24 cellular contexts compared by ENCODE assay signal in genomic region chr1:52345252-52345651, GRCh38.
"Had no signal": no experiment of that assay in that cellular context is flagged by ENCODE, and none has a peak within 500 bp of the region (broad histone marks: within the 10 kb centered on the region; RNA-seq: fewer than 3 reads in every experiment).

No MANE protein-coding gene starts in this region.

- H3K27ac ChIP-seq: adrenal gland, KMS-11, SJSA1 had no signal

- H3K36me3 Mint-ChIP-seq: activated CD4-positive, alpha-beta memory T cell treated with anti-CD3 and anti-CD28 coated beads for 36 hours; activated naive CD8-positive, alpha-beta T cell treated with anti-CD3 and anti-CD28 coated beads, Interleukin-2, amount 10 ng/mL, durations not matched to agents 7 days and 5 days had no signal

- H3K9me3 Mint-ChIP-seq: activated B cell treated with CpG ODN at 0.5 μM for 24 hours; activated CD4-positive, alpha-beta memory T cell treated with anti-CD3 and anti-CD28 coated beads for 36 hours; activated CD4-positive, alpha-beta T cell treated with anti-CD3 and anti-CD28 coated beads, Interleukin-2, amount 10 ng/mL, durations not matched to agents 24 days and 14 days; activated naive CD8-positive, alpha-beta T cell treated with anti-CD3 and anti-CD28 coated beads, Interleukin-2, amount 10 ng/mL, durations not matched to agents 7 days and 5 days had no signal

- H3K9me3 ChIP-seq: adrenal gland, SJSA1 had no signal

- ATAC-seq: SK-N-SH treated with all-trans-retinoic acid at 6 μM for 48 hours had no signal

- H3K4me3 ChIP-seq: adrenal gland, SJSA1 had no signal

- H3K27ac Mint-ChIP-seq: activated B cell treated with CpG ODN at 0.5 μM for 24 hours; activated CD4-positive, alpha-beta memory T cell treated with anti-CD3 and anti-CD28 coated beads for 36 hours; activated CD4-positive, alpha-beta T cell treated with anti-CD3 and anti-CD28 coated beads, Interleukin-2, amount 10 ng/mL, durations not matched to agents 24 days and 14 days; activated naive CD8-positive, alpha-beta T cell treated with anti-CD3 and anti-CD28 coated beads, Interleukin-2, amount 10 ng/mL, durations not matched to agents 7 days and 5 days had no signal

- DNase-seq: activated B cell treated with CpG ODN at 0.5 μM for 24 hours; activated CD4-positive, alpha-beta memory T cell treated with anti-CD3 and anti-CD28 coated beads for 36 hours; activated CD4-positive, alpha-beta T cell treated with anti-CD3 and anti-CD28 coated beads for 1 hour; activated CD4-positive, alpha-beta T cell treated with anti-CD3 and anti-CD28 coated beads, Interleukin-2, amount 10 ng/mL, durations not matched to agents 24 days and 14 days; activated effector memory CD4-positive, alpha-beta T cell treated with Interleukin-2 at 50 U/mL for 16 hours; activated naive CD4-positive, alpha-beta T cell; activated naive CD8-positive, alpha-beta T cell treated with anti-CD3 and anti-CD28 coated beads, Interleukin-2, amount 10 ng/mL, durations not matched to agents 7 days and 5 days; activated T-cell treated with anti-CD3 and anti-CD28 coated beads for 4 hours; adrenal gland; anterior cingulate cortex; cerebellar nuclear complex; NCI-H1092; NCI-H1417; NCI-H1694; NCI-H2107; NCI-H2171 treated with DMSO at 0.1 percent for 48 hours; NCI-H226; NCI-H526 treated with DMSO at 0.1 percent for 48 hours; SHP77; SW 1271 had no signal

- H3K4me3 Mint-ChIP-seq: activated B cell treated with CpG ODN at 0.5 μM for 24 hours; activated CD4-positive, alpha-beta memory T cell treated with anti-CD3 and anti-CD28 coated beads for 36 hours; activated CD4-positive, alpha-beta T cell treated with anti-CD3 and anti-CD28 coated beads, Interleukin-2, amount 10 ng/mL, durations not matched to agents 24 days and 14 days; activated naive CD8-positive, alpha-beta T cell treated with anti-CD3 and anti-CD28 coated beads, Interleukin-2, amount 10 ng/mL, durations not matched to agents 7 days and 5 days had no signal

- FAIRE-seq: RCC 7860 had no signal

- H3K4me1 ChIP-seq: adrenal gland, SJSA1 had no signal

- H3K27me3 ChIP-seq: adrenal gland, SJSA1 had no signal

- H3K4me1 Mint-ChIP-seq: activated B cell treated with CpG ODN at 0.5 μM for 24 hours; activated CD4-positive, alpha-beta T cell treated with anti-CD3 and anti-CD28 coated beads, Interleukin-2, amount 10 ng/mL, durations not matched to agents 24 days and 14 days had no signal

- H3K36me3 ChIP-seq: adrenal gland had no signal

- H3K4me2 ChIP-seq: KMS-11 had no signal

- H3K9ac ChIP-seq: KMS-11 had no signal
